ENCODE assay signal across 20 cellular contexts in genomic region chr22:23512738-23513137, GRCh38.
"Had no signal": no experiment of that assay in that cellular context is flagged by ENCODE, and none has a peak within 500 bp of the region (broad histone marks: within the 10 kb centered on the region; RNA-seq: fewer than 3 reads in every experiment).

No MANE protein-coding gene starts in this region.

- H3K27ac ChIP-seq: colonic mucosa, epithelial cell of prostate, prostate gland, tibial nerve, vagina had no signal

- H3K36me3 Mint-ChIP-seq: activated CD8-positive, alpha-beta memory T cell treated with anti-CD3 and anti-CD28 coated beads, Interleukin-2, amount 10 ng/mL, durations not matched to agents 7 days and 5 days; activated naive CD8-positive, alpha-beta T cell; natural killer cell treated with Interleukin-12 subunit alpha and Interleukin-12 subunit beta and Interleukin-15 and Interleukin-18, amount 100 ng/mL, for 72 hours had no signal

- H3K4me3 ChIP-seq: colonic mucosa, prostate gland, tibial nerve, vagina had no signal

- H3K27ac Mint-ChIP-seq: activated B cell treated with CpG ODN at 0.5 μM for 24 hours; activated CD4-positive, alpha-beta memory T cell treated with anti-CD3 and anti-CD28 coated beads, Interleukin-2, amount 10 ng/mL, durations not matched to agents 7 days and 5 days; activated CD8-positive, alpha-beta memory T cell treated with anti-CD3 and anti-CD28 coated beads, Interleukin-2, amount 10 ng/mL, durations not matched to agents 7 days and 5 days; activated naive CD8-positive, alpha-beta T cell; endodermal cell; natural killer cell treated with Interleukin-12 subunit alpha and Interleukin-12 subunit beta and Interleukin-15 and Interleukin-18, amount 100 ng/mL, for 72 hours had no signal

- H3K4me1 Mint-ChIP-seq: activated B cell treated with CpG ODN at 0.5 μM for 24 hours; activated CD4-positive, alpha-beta memory T cell treated with anti-CD3 and anti-CD28 coated beads, Interleukin-2, amount 10 ng/mL, durations not matched to agents 7 days and 5 days; activated CD8-positive, alpha-beta memory T cell treated with anti-CD3 and anti-CD28 coated beads, Interleukin-2, amount 10 ng/mL, durations not matched to agents 7 days and 5 days; central memory CD8-positive, alpha-beta T cell had no signal

- H3K27me3 ChIP-seq: colonic mucosa, tibial nerve, vagina had no signal

- H3K4me3 Mint-ChIP-seq: activated B cell treated with CpG ODN at 0.5 μM for 24 hours; activated CD4-positive, alpha-beta memory T cell treated with anti-CD3 and anti-CD28 coated beads, Interleukin-2, amount 10 ng/mL, durations not matched to agents 7 days and 5 days; activated CD8-positive, alpha-beta memory T cell treated with anti-CD3 and anti-CD28 coated beads, Interleukin-2, amount 10 ng/mL, durations not matched to agents 7 days and 5 days; activated naive CD8-positive, alpha-beta T cell; central memory CD8-positive, alpha-beta T cell; endodermal cell; natural killer cell treated with Interleukin-12 subunit alpha and Interleukin-12 subunit beta and Interleukin-15 and Interleukin-18, amount 100 ng/mL, for 72 hours had no signal

- H3K36me3 ChIP-seq: colonic mucosa, prostate gland, tibial nerve, vagina had no signal

- H3K4me1 ChIP-seq: colonic mucosa, prostate gland, tibial nerve, vagina had no signal

- ATAC-seq: activated CD8-positive, alpha-beta memory T cell treated with anti-CD3 and anti-CD28 coated beads, Interleukin-2, amount 10 ng/mL, durations not matched to agents 7 days and 5 days had no signal

- DNase-seq: activated B cell treated with CpG ODN at 0.5 μM for 24 hours; activated CD4-positive, alpha-beta memory T cell treated with anti-CD3 and anti-CD28 coated beads, Interleukin-2, amount 10 ng/mL, durations not matched to agents 7 days and 5 days; activated CD4-positive, alpha-beta T cell treated with anti-CD3 and anti-CD28 coated beads for 4 hours; activated CD8-positive, alpha-beta memory T cell treated with anti-CD3 and anti-CD28 coated beads, Interleukin-2, amount 10 ng/mL, durations not matched to agents 7 days and 5 days; colonic mucosa; endodermal cell; head of caudate nucleus; kidney; mesenchymal stem cell; stimulated activated CD4-positive, alpha-beta T cell treated with anti-CD3 and anti-CD28 coated beads, Interleukin-12 subunit alpha, Interleukin-12 subunit beta, amount 100 ng/mL, for 4 hours; stimulated activated CD4-positive, alpha-beta T cell treated with anti-CD3 and anti-CD28 coated beads, Interleukin-1b, Interleukin-23, amount 100 ng/mL, for 48 hours; stimulated activated CD8-positive, alpha-beta memory T cell treated with anti-CD3 and anti-CD28 coated beads, Interleukin-4, amount 100 ng/mL, for 48 hours; stimulated activated naive CD4-positive, alpha-beta T cell treated with Interleukin-2 at 50 U/mL for 16 hours had no signal

- H3K9me3 Mint-ChIP-seq: activated B cell treated with CpG ODN at 0.5 μM for 24 hours; activated CD4-positive, alpha-beta memory T cell treated with anti-CD3 and anti-CD28 coated beads, Interleukin-2, amount 10 ng/mL, durations not matched to agents 7 days and 5 days; central memory CD8-positive, alpha-beta T cell; endodermal cell; natural killer cell treated with Interleukin-12 subunit alpha and Interleukin-12 subunit beta and Interleukin-15 and Interleukin-18, amount 100 ng/mL, for 72 hours had no signal

- H3K9me3 ChIP-seq: colonic mucosa, prostate gland, tibial nerve, vagina had no signal

- H3K27me3 Mint-ChIP-seq: activated CD8-positive, alpha-beta memory T cell treated with anti-CD3 and anti-CD28 coated beads, Interleukin-2, amount 10 ng/mL, durations not matched to agents 7 days and 5 days; activated naive CD8-positive, alpha-beta T cell; natural killer cell treated with Interleukin-12 subunit alpha and Interleukin-12 subunit beta and Interleukin-15 and Interleukin-18, amount 100 ng/mL, for 72 hours had no signal
